ENCODE assay signal across 20 cellular contexts in genomic region chr9:74245871-74246552, GRCh38.
DNase-seq lines count a peak whose midpoint lies in the region; ATAC-seq, FAIRE-seq and TF ChIP-seq lines count a peak whose summit lies in the region.
"Had no signal": no experiment of that assay in that cellular context is flagged by ENCODE, and none has a peak within 500 bp of the region (broad histone marks: within the 10 kb centered on the region; RNA-seq: fewer than 3 reads in every experiment).

No MANE protein-coding gene starts in this region.

- peaks cover 16% of the 10 kb centered on the region; the same call in 1 of the 2 replicates for H3K36me3 ChIP-seq in BLaER1
- H3K36me3 ChIP-seq in CD8-positive, alpha-beta memory T cell (ENCODE audit: insufficient read depth, low read length), result no peaks in the 10 kb centered on the region
- no peaks in the 10 kb centered on the region for H3K36me3 ChIP-seq in K562 (ENCODE audit: control insufficient read depth, insufficient read depth, low read length)
- H3K36me3 ChIP-seq in BE2C, result no peaks in the 10 kb centered on the region
- H3K36me3 ChIP-seq: colonic mucosa had no signal

- H3K27ac Mint-ChIP-seq in CD8-positive, alpha-beta memory T cell, result peak overlapping the region in 6 of 8 donors; percentile 49 to 77 (median 69)
- H3K27ac Mint-ChIP-seq: activated naive CD4-positive, alpha-beta T cell treated with anti-CD3 and anti-CD28 coated beads, Interleukin-2, amount 50 U/mL, for 72 hours; brain had no signal

- POLR2A ChIA-PET in CD8-positive, alpha-beta memory T cell (lab: Charles Lee), result no interaction called here
- POLR2A ChIA-PET in K562 (lab: Yijun Ruan, JAX), result no interaction called here

- WGBS in K562 (ENCODE audit: insufficient coverage, low coverage, missing lambda C conversion rate), result 0% methylated on average over 2 of the region's 3 CpGs

- no peak for ATAC-seq in K562
- ATAC-seq: activated naive CD4-positive, alpha-beta T cell treated with anti-CD3 and anti-CD28 coated beads, Interleukin-2, amount 50 U/mL, for 72 hours; activated T-cell treated with anti-CD3 and anti-CD28 coated beads, Interleukin-2, amount 50 U/mL, for 4 hours; left ventricle myocardium superior had no signal

- peak overlapping the region in 5 of 7 donors; percentile 17 to 39 (median 28) for H3K4me3 Mint-ChIP-seq in CD8-positive, alpha-beta memory T cell
- H3K4me3 Mint-ChIP-seq: activated T-cell treated with anti-CD3 and anti-CD28 coated beads, Interleukin-2, amount 50 U/mL, for 4 hours; brain had no signal

- intact Hi-C loops in K562 (cut with micrococcal nuclease), result no loop called here

- H4K20me1 ChIP-seq in BLaER1 (no peaks in the 10 kb centered on the region), K562 (replicated peaks; ENCODE audit: control insufficient read depth, insufficient read depth, low read length) (no peaks in the 10 kb centered on the region)

- in situ Hi-C loops in K562 (cut with MboI), result no loop called here

- no TSS peak for BruUV-seq in K562 (replicated peaks; lab: Mats Ljungman, UMichigan)

- H3K4me1 ChIP-seq in BLaER1 (peaks cover 13% of the 10 kb centered on the region; the same call in 1 of the 2 replicates), K562 (replicated peaks in 1 of 2; ENCODE audit: control insufficient read depth in 2 of 2, insufficient read depth in 2 of 2, low read length in 2 of 2) (no peaks in the 10 kb centered on the region), BE2C (no peaks in the 10 kb centered on the region)
- peaks cover 6% of the 10 kb centered on the region for H3K4me1 ChIP-seq in CD8-positive, alpha-beta memory T cell (ENCODE audit: insufficient read depth, low read length)
- H3K4me1 ChIP-seq: Caco-2, colonic mucosa, testis had no signal

- no peak for TF ChIP-seq CTCF in K562 (IDR thresholded peaks at IDR 0.05 in 2 of 3, conservative IDR thresholded peaks at IDR 0.05 in 1 of 3; ENCODE audit: insufficient read depth in 2 of 3, low read depth in 1 of 3, low read length in 3 of 3)
- no peak for TF ChIP-seq CTCF in GM10266 (IDR thresholded peaks at IDR 0.05; ENCODE audit: control insufficient read depth, insufficient read depth, low read depth, missing control alignments)
- no peak for TF ChIP-seq CTCF in BE2C (IDR thresholded peaks at IDR 0.05; ENCODE audit: low read depth, low read length)

- H3K79me2 ChIP-seq in K562 (ENCODE audit: control insufficient read depth, insufficient read depth, low read length), result no peaks in the 10 kb centered on the region

- peak overlapping the region; percentile 23 for H3K4me2 ChIP-seq in BLaER1
- no peak overlapping the region for H3K4me2 ChIP-seq in K562 (ENCODE audit: insufficient read depth, low read length)

- no peak overlapping the region for H2AFZ ChIP-seq in K562 (ENCODE audit: low read depth, low read length)

- H3K36me3 Mint-ChIP-seq in CD8-positive, alpha-beta memory T cell, result peaks cover 0 to 17% (median 1%) of the 10 kb centered on the region in 3 donors
- H3K36me3 Mint-ChIP-seq: activated naive CD4-positive, alpha-beta T cell treated with anti-CD3 and anti-CD28 coated beads, Interleukin-2, amount 50 U/mL, for 72 hours; brain had no signal

- H3K27ac ChIP-seq in BLaER1 (peak overlapping the region; percentile 72), K562 (ENCODE audit: extremely low read depth, low read depth, low read length) (no peak overlapping the region)
- no peak overlapping the region for H3K27ac ChIP-seq in CD8-positive, alpha-beta memory T cell (ENCODE audit: low read depth, low read length)
- H3K27ac ChIP-seq: colonic mucosa, testis had no signal

- no peak for TF ChIP-seq RAD21 in K562 (CRISPR knock-in tag; conservative IDR thresholded peaks at IDR 0.05 in 1 of 2, IDR thresholded peaks at IDR 0.05 in 1 of 2)

- H3K4me1 Mint-ChIP-seq in CD8-positive, alpha-beta memory T cell, result peaks cover 12 to 23% (median 12%) of the 10 kb centered on the region in 3 donors
- H3K4me1 Mint-ChIP-seq: brain had no signal

- peaks cover 80% of the 10 kb centered on the region for H3K9me3 ChIP-seq in BLaER1
- no peaks in the 10 kb centered on the region for H3K9me3 ChIP-seq in CD8-positive, alpha-beta memory T cell (ENCODE audit: low read length)
- H3K9me3 ChIP-seq in K562 (replicated peaks; ENCODE audit: control insufficient read depth, insufficient read depth, low read depth, low read length), result no peaks in the 10 kb centered on the region
- no peaks in the 10 kb centered on the region; the same call in 1 of the 2 replicates for H3K9me3 ChIP-seq in BE2C
- H3K9me3 ChIP-seq: Caco-2, colonic mucosa, testis had no signal

- H3K27me3 ChIP-seq in BLaER1 (no peaks in the 10 kb centered on the region), K562 (ENCODE audit: control insufficient read depth in 2 of 2, insufficient read depth in 2 of 2, low read length in 2 of 2) (no peaks in the 10 kb centered on the region), BE2C (no peaks in the 10 kb centered on the region)
- H3K27me3 ChIP-seq in CD8-positive, alpha-beta memory T cell (ENCODE audit: insufficient read depth, low read length, poor library complexity, severe bottlenecking), result no peaks in the 10 kb centered on the region
- H3K27me3 ChIP-seq: colonic mucosa, testis had no signal

- no peak for FAIRE-seq in K562 (lab: Jason Lieb, UNC)
- FAIRE-seq: endometrium, TTC549 had no signal

- TF ChIP-seq EP300 in K562 (IDR thresholded peaks at IDR 0.05; ENCODE audit: low read length), result no peak

- H3K9me3 Mint-ChIP-seq in CD8-positive, alpha-beta memory T cell, result peaks cover 2 to 23% (median 6%) of the 10 kb centered on the region in 5 donors

- no peaks in the 10 kb centered on the region for H3K27me3 Mint-ChIP-seq in CD8-positive, alpha-beta memory T cell
- H3K27me3 Mint-ChIP-seq: brain had no signal

- TF ChIP-seq POLR2A in K562 (conservative IDR thresholded peaks at IDR 0.05), result no peak

- H3K4me3 ChIP-seq in BLaER1 (0 out of 2 replicates have a peak overlapping the region, but pooled peaks have one; percentile 1), K562 (no peak overlapping the region), BE2C (ENCODE audit: low read depth, low read length) (no peak overlapping the region)
- H3K4me3 ChIP-seq in CD8-positive, alpha-beta memory T cell (ENCODE audit: low read length), result no peak overlapping the region
- H3K4me3 ChIP-seq: colonic mucosa, testis had no signal

- H3K9me1 ChIP-seq in K562 (ENCODE audit: control insufficient read depth, insufficient read depth, low read length), result no peaks in the 10 kb centered on the region

- peak in 3 of 5 donors; percentile 1 to 38 (median 2) for DNase-seq in CD8-positive, alpha-beta memory T cell
- DNase-seq in NOMO-1 treated with DMSO at 0.1 percent for 48 hours (lab: John Stamatoyannopoulos, UW; ENCODE audit: unreplicated experiment), result peak; percentile 34
- no peak for DNase-seq in K562 (ENCODE audit: extremely low read depth in 1 of 4, low spot score in 3 of 4)
- DNase-seq in HCEC 1CT, result no peak
- no peak for DNase-seq in GM10266 (ENCODE audit: extremely low spot score)
- DNase-seq in BE2C, result no peak
- DNase-seq: activated T-cell treated with anti-CD3 and anti-CD28 coated beads, Interleukin-2, amount 50 U/mL, for 4 hours; Caco-2; colonic mucosa; GOT3; head of caudate nucleus; left ventricle myocardium superior; NCI-H146; NCI-H774; testis had no signal

- CTCF ChIA-PET in CD8-positive, alpha-beta memory T cell (lab: Charles Lee), result interaction anchor here (1.4 kb wide), 1 partner anchor 22 kb away, joined by 3 read pairs; no protein-coding TSS in a partner anchor
- CTCF ChIA-PET in K562 (lab: Yijun Ruan, JAX; ENCODE audit: low intra/inter-chr PET ratio), result no interaction called here

- H3K9ac ChIP-seq in BLaER1, result no peak overlapping the region
- H3K9ac ChIP-seq in K562 (ENCODE audit: insufficient read depth in 1 of 2, low read depth in 2 of 2, low read length in 2 of 2), result no peak overlapping the region

TF ChIP-seq in K562, 482 proteins besides CTCF, POLR2A, EP300 and RAD21:
- TF ChIP-seq NFIC (IDR thresholded peaks at IDR 0.05), result peak; percentile 53; the same call in 1 of the 2 replicates
- TF ChIP-seq HDAC8 (tag; IDR thresholded peaks at IDR 0.05), result no peak
- no peak for TF ChIP-seq DNMT1 (IDR thresholded peaks at IDR 0.05)
- no peak for TF ChIP-seq ZNF785 (CRISPR knock-in tag; IDR thresholded peaks at IDR 0.05)
- TF ChIP-seq EHMT2 (IDR thresholded peaks at IDR 0.05), result no peak
- TF ChIP-seq ZBTB5 (IDR thresholded peaks at IDR 0.05), result no peak
TF ChIP-seq in K562: peak in this region for 1.

Comparison
In these comparisons a context has a peak if more than half of its experiments do, and no peak if none do; other contexts are left out.
1. DNase-seq: peak in CD8-positive, alpha-beta memory T cell (3 of 5) and NOMO-1 treated with DMSO at 0.1 percent for 48 hours (single experiment); none in K562 (0 of 4), HCEC 1CT (single experiment), GM10266 (single experiment) and BE2C (single experiment).